ENCODE assay signal across 8 cellular contexts in the genomic region with DNA sequence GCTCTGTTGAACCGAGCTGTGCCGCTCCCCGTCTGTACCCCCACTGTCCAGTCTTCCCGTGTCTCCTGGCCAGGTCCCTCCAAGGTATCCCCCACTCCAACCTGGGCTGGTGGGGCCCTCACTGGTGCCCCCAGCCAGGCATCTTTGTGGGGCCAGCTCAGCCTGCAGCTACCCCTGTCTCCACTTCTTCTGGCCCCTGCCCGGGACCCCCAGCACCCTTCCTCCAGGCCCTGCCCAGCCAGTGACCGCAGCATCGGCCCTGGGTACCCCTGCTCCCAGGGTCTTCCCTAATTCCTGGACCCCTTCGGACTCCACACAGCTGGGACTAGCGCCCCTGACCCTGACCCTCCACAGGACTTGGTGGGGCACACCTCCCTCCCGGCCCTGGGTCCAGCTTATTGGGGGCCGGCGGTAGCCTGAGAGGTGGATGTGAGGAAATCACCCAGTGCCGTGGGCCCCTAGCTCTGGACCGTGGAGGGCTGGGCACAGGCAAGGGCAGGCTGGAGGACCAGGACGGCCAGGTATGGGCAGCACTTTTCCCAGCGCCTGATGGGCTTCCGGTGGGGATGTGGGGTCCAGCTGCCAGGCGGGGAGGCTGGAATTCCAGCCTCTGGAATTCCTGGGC. TPM values are rescaled to one million over a fixed set of nuclear protein-coding genes. Genes with fewer than 3 reads are reported as not detected.
A peak's percentile ranks its signal among the peaks of the same experiment; 100 is the strongest.
DNase-seq lines count a peak whose midpoint lies in the region; ATAC-seq, FAIRE-seq and TF ChIP-seq lines count a peak whose summit lies in the region.

No MANE protein-coding gene starts in this region.

- H3K27me3 ChIP-seq in WERI-Rb-1 (ENCODE audit: insufficient read depth, low read depth, severe bottlenecking) = no peaks in the 10 kb centered on the region

- no peak for TF ChIP-seq RAD21 in Ishikawa (IDR thresholded peaks at IDR 0.05; ENCODE audit: low read depth)

- H3K4me3 Mint-ChIP-seq in activated naive CD8-positive, alpha-beta T cell = peak overlapping the region; percentile 78
- peak overlapping the region; percentile 80 for H3K4me3 Mint-ChIP-seq in stimulated activated memory B cell treated with anti-CD40 and anti-IgM and Interleukin-4, amounts not matched to agents 10 μg/mL and 1 μg/mL and 100 μg/mL, for 72 hours

- peaks cover 0 to 5% of the 10 kb centered on the region in 2 donors for H3K36me3 ChIP-seq in kidney (ENCODE audit: control insufficient read depth in 1 of 2, insufficient read depth in 2 of 2, low read length in 2 of 2)
- no peaks in the 10 kb centered on the region; the same call in 1 of the 2 replicates for H3K36me3 ChIP-seq in WERI-Rb-1

- H3K36me3 Mint-ChIP-seq in activated naive CD8-positive, alpha-beta T cell = no peaks in the 10 kb centered on the region
- H3K36me3 Mint-ChIP-seq in stimulated activated memory B cell treated with anti-CD40 and anti-IgM and Interleukin-4, amounts not matched to agents 10 μg/mL and 1 μg/mL and 100 μg/mL, for 72 hours = no peaks in the 10 kb centered on the region

- H3K27ac ChIP-seq in kidney (ENCODE audit: low read depth in 2 of 2, low read length in 2 of 2) (peak overlapping the region; percentile 96 to 99), WERI-Rb-1 (no peak overlapping the region)

- DNase-seq in kidney = no peak
- DNase-seq in WERI-Rb-1 = no peak
- DNase-seq in NOMO-1 (lab: John Stamatoyannopoulos, UW; ENCODE audit: unreplicated experiment in 2 of 2) = no peak
- DNase-seq in NCI-H774 (lab: John Stamatoyannopoulos, UW) = no peak

- TF ChIP-seq CTCF in kidney (IDR thresholded peaks at IDR 0.05; ENCODE audit: borderline replicate concordance, extremely low read depth, insufficient read depth) (no peak), WERI-Rb-1 (IDR thresholded peaks at IDR 0.05; ENCODE audit: low read depth, low read length) (no peak)

- no peak for TF ChIP-seq EP300 in Ishikawa (IDR thresholded peaks at IDR 0.05; ENCODE audit: borderline replicate concordance)

- H3K4me1 ChIP-seq in kidney (ENCODE audit: control insufficient read depth in 1 of 2, insufficient read depth in 1 of 2, low read depth in 1 of 2, low read length in 2 of 2) = peaks cover 21 to 43% of the 10 kb centered on the region in 2 donors

- ATAC-seq in stimulated activated memory B cell treated with anti-CD40 and anti-IgM and Interleukin-4, amounts not matched to agents 10 μg/mL and 1 μg/mL and 100 μg/mL, for 72 hours = no peak
- no peak for ATAC-seq in HG03571 (IDR thresholded peaks at IDR 0.05; ENCODE audit: unreplicated experiment)

- intact Hi-C loops in kidney (cut with DNase I) = no loop called here

- H3K9me3 Mint-ChIP-seq in activated naive CD8-positive, alpha-beta T cell (ENCODE audit: low read depth) = no peaks in the 10 kb centered on the region
- H3K9me3 Mint-ChIP-seq in stimulated activated memory B cell treated with anti-CD40 and anti-IgM and Interleukin-4, amounts not matched to agents 10 μg/mL and 1 μg/mL and 100 μg/mL, for 72 hours = peaks cover under 1% of the 10 kb centered on the region

- H3K27me3 Mint-ChIP-seq in activated naive CD8-positive, alpha-beta T cell = no peaks in the 10 kb centered on the region
- peaks cover 2% of the 10 kb centered on the region for H3K27me3 Mint-ChIP-seq in stimulated activated memory B cell treated with anti-CD40 and anti-IgM and Interleukin-4, amounts not matched to agents 10 μg/mL and 1 μg/mL and 100 μg/mL, for 72 hours

- FAIRE-seq in kidney (lab: Jason Lieb, UNC) = no peak

- peaks cover 39% of the 10 kb centered on the region for H3K4me1 Mint-ChIP-seq in activated naive CD8-positive, alpha-beta T cell (ENCODE audit: low read depth)
- H3K4me1 Mint-ChIP-seq in stimulated activated memory B cell treated with anti-CD40 and anti-IgM and Interleukin-4, amounts not matched to agents 10 μg/mL and 1 μg/mL and 100 μg/mL, for 72 hours = peaks cover 79% of the 10 kb centered on the region

- H3K9ac ChIP-seq in kidney (ENCODE audit: low read length in 2 of 2) = peak overlapping the region; percentile 59 to 65

- H3K27ac Mint-ChIP-seq in activated naive CD8-positive, alpha-beta T cell = peak overlapping the region; percentile 89
- H3K27ac Mint-ChIP-seq in stimulated activated memory B cell treated with anti-CD40 and anti-IgM and Interleukin-4, amounts not matched to agents 10 μg/mL and 1 μg/mL and 100 μg/mL, for 72 hours = peak overlapping the region; percentile 97

- peak overlapping the region in 1 of 2 donors; percentile 37 for H3K4me3 ChIP-seq in kidney (ENCODE audit: low read length in 2 of 2)
- no peak overlapping the region for H3K4me3 ChIP-seq in WERI-Rb-1 (ENCODE audit: low read depth, low read length)

- H3K9me3 ChIP-seq in kidney (ENCODE audit: control insufficient read depth in 1 of 2, low read length in 2 of 2) (no peaks in the 10 kb centered on the region), WERI-Rb-1 (ENCODE audit: severe bottlenecking) (no peaks in the 10 kb centered on the region)

TF ChIP-seq in Ishikawa, 13 proteins besides CTCF, POLR2A, EP300 and RAD21:
- TF ChIP-seq, protein P1, sequence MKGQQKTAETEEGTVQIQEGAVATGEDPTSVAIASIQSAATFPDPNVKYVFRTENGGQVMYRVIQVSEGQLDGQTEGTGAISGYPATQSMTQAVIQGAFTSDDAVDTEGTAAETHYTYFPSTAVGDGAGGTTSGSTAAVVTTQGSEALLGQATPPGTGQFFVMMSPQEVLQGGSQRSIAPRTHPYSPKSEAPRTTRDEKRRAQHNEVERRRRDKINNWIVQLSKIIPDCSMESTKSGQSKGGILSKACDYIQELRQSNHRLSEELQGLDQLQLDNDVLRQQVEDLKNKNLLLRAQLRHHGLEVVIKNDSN (IDR thresholded peaks at IDR 0.05) = no peak
- TF ChIP-seq CREB1 (IDR thresholded peaks at IDR 0.05; ENCODE audit: low read depth) (no peak), ZBTB7A (IDR thresholded peaks at IDR 0.05; ENCODE audit: low read depth) (no peak), TCF12 (IDR thresholded peaks at IDR 0.05; ENCODE audit: low read depth) (no peak), TEAD4 (IDR thresholded peaks at IDR 0.05) (0 out of 2 replicates have a peak, but pooled peaks have one; percentile 18), NFIC (IDR thresholded peaks at IDR 0.05) (no peak), FOXM1 (IDR thresholded peaks at IDR 0.05; ENCODE audit: borderline replicate concordance, low read depth) (no peak), EGR1 (IDR thresholded peaks at IDR 0.05) (no peak)

RNA-seq across cellular contexts. Expression of a gene that starts 4.1 kb away (rescaled TPM):
- total RNA-seq in kidney = 381 TPM
- polyA plus RNA-seq in kidney (ENCODE audit: insufficient read depth, low read depth, low replicate concordance) = 272 TPM

RNA-seq across cellular contexts. Expression of a gene that starts 8.0 kb away (rescaled TPM):
- 357 TPM for total RNA-seq in kidney
- polyA plus RNA-seq in kidney (ENCODE audit: insufficient read depth, low read depth, low replicate concordance) = 338 TPM

RNA-seq across cellular contexts. Expression of a gene that starts 8.4 kb away (rescaled TPM):
- 13.2 TPM for total RNA-seq in kidney
- polyA plus RNA-seq in kidney (ENCODE audit: insufficient read depth, low read depth, low replicate concordance) = 6.9 TPM

RNA-seq across cellular contexts. Expression of a gene that starts 43.8 kb away (rescaled TPM):
- total RNA-seq in kidney = 3.1 TPM
- 4.1 TPM for polyA plus RNA-seq in kidney (ENCODE audit: insufficient read depth, low read depth, low replicate concordance)
